Comparison of ENCODE assay signal across 27 cellular contexts in genomic region chr10:109701583-109702215, GRCh38.
"Had no signal": no experiment of that assay in that cellular context is flagged by ENCODE, and none has a peak within 500 bp of the region (broad histone marks: within the 10 kb centered on the region; RNA-seq: fewer than 3 reads in every experiment).

No MANE protein-coding gene starts in this region.

- DNase-seq: activated CD4-positive, alpha-beta memory T cell treated with anti-CD3 and anti-CD28 coated beads for 36 hours; activated CD4-positive, alpha-beta T cell treated with anti-CD3 and anti-CD28 coated beads, Interleukin-2, amount 10 ng/mL, durations not matched to agents 7 days and 5 days; activated CD4-positive, CD25-positive, alpha-beta regulatory T cell; activated CD8-positive, alpha-beta memory T cell treated with anti-CD3 and anti-CD28 coated beads for 24 hours; activated effector memory CD4-positive, alpha-beta T cell treated with anti-CD3 and anti-CD28 coated beads, Interleukin-2, amount 50 U/mL, for 16 hours; activated naive CD4-positive, alpha-beta T cell treated with Interleukin-2 at 50 U/mL for 16 hours; activated naive CD8-positive, alpha-beta T cell treated with anti-CD3 and anti-CD28 coated beads, Interleukin-2, amount 50 U/mL, for 24 hours; activated T-cell treated with anti-CD3 and anti-CD28 coated beads, Interleukin-2, amount 50 U/mL, for 4 hours; amniotic stem cell; body of pancreas; NCI-H1092 treated with DMSO at 0.1 percent for 48 hours; NCI-H1417 treated with DMSO at 0.1 percent for 48 hours; NCI-H1694; NCI-H2029; NCI-H2107; NCI-H2171 treated with DMSO at 0.1 percent for 48 hours; NCI-H345; NCI-H510A; NCI-H526 treated with DMSO at 0.1 percent for 48 hours; NCI-H82; NK-92 treated with Interleukin-12 subunit alpha and Interleukin-12 subunit beta, amount 100 ng/mL, for 24 hours; PC-9; SK-N-SH; T-helper 1 cell had no signal

- H3K9me3 ChIP-seq: ascending aorta, body of pancreas, SK-N-SH had no signal

- H3K9ac ChIP-seq: SK-N-SH had no signal

- H2AFZ ChIP-seq: PC-9 had no signal

- H3K4me2 ChIP-seq: PC-9, SK-N-SH had no signal

- H3K4me3 ChIP-seq: ascending aorta, body of pancreas, PC-9 had no signal

- H3K36me3 ChIP-seq: ascending aorta had no signal

- H3K27ac ChIP-seq: ascending aorta, body of pancreas, PC-9, VCaP had no signal

- ATAC-seq: activated naive CD4-positive, alpha-beta T cell treated with anti-CD3 and anti-CD28 coated beads, Interleukin-2, amount 50 U/mL, for 72 hours; activated naive CD8-positive, alpha-beta T cell treated with anti-CD3 and anti-CD28 coated beads, Interleukin-2, amount 50 U/mL, for 24 hours; activated T-cell treated with anti-CD3 and anti-CD28 coated beads, Interleukin-2, amount 50 U/mL, for 4 hours; body of pancreas had no signal

- H3K27me3 ChIP-seq: ascending aorta, body of pancreas had no signal

- H3K4me1 ChIP-seq: ascending aorta, body of pancreas had no signal
